21 cellular contexts compared by ENCODE assay signal in the genomic region with DNA sequence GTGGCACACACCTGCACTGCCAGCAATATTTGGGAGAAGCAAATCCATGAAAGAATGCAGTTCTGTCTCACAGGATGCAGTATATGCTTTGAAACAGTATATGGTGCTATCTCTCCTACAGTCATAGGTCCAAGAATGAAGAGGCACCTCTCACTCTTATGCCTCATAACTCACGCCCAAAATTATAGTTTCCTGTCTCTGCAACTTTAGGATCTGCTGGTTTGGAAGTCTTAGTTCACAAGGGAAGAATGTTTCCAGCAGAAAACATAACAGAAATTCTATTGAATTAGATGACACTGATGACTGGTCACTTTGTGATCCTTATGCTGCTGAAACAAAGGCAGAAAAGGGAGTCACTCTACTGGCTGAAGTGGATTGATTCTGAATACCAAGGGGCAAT. TPM values are rescaled to one million over a fixed set of nuclear protein-coding genes. Genes with fewer than 3 reads are reported as not detected.
DNase-seq lines count a peak whose midpoint lies in the region; ATAC-seq, FAIRE-seq and TF ChIP-seq lines count a peak whose summit lies in the region.
"Had no signal": no experiment of that assay in that cellular context is flagged by ENCODE, and none has a peak within 500 bp of the region (broad histone marks: within the 10 kb centered on the region; RNA-seq: fewer than 3 reads in every experiment).

No MANE protein-coding gene starts in this region.

- H3K9ac ChIP-seq in keratinocyte (ENCODE audit: control insufficient read depth, extremely low read depth, insufficient read depth, low read length) = no peak overlapping the region

- H4K20me1 ChIP-seq in keratinocyte (ENCODE audit: control insufficient read depth, extremely low read depth, insufficient read depth, low read length) = no peaks in the 10 kb centered on the region

- H3K4me3 ChIP-seq in RWPE2 (ENCODE audit: severe bottlenecking) = no peak overlapping the region
- H3K4me3 ChIP-seq in keratinocyte (ENCODE audit: control insufficient read depth in 2 of 3, extremely low read depth in 1 of 3, insufficient read depth in 2 of 3, low read depth in 1 of 3, low read length in 3 of 3) = no peak overlapping the region
- H3K4me3 ChIP-seq in ovary = no peak overlapping the region
- H3K4me3 ChIP-seq: GM12878, K562 had no signal

- H3K27me3 ChIP-seq in RWPE2 (ENCODE audit: insufficient read depth, poor library complexity, severe bottlenecking) (no peaks in the 10 kb centered on the region), keratinocyte (ENCODE audit: control insufficient read depth, extremely low read depth, insufficient read depth, low read length) (no peaks in the 10 kb centered on the region), ovary (no peaks in the 10 kb centered on the region)

- TF ChIP-seq POLR2A in ovary (IDR thresholded peaks at IDR 0.05) = no peak

- H3K9me1 ChIP-seq in keratinocyte (ENCODE audit: control insufficient read depth, extremely low read depth, insufficient read depth, low read length) = no peaks in the 10 kb centered on the region

- H2AFZ ChIP-seq in keratinocyte (ENCODE audit: control insufficient read depth, low read length) = no peak overlapping the region

- DNase-seq in ELR (ENCODE audit: low read depth) (peak; percentile 56), HTR-8/SVneo (ENCODE audit: insufficient read length, low spot score) (peak; percentile 6), RWPE2 (ENCODE audit: low spot score) (no peak), keratinocyte (ENCODE audit: low read depth, low spot score) (no peak), NCI-H1436 treated with DMSO at 0.1 percent for 48 hours (lab: John Stamatoyannopoulos, UW) (no peak), ovary (no peak), NCI-H1436 (lab: John Stamatoyannopoulos, UW) (no peak)
- DNase-seq: AML-193, DMS79, GDM1, NCI-H1105 treated with DMSO at 0.1 percent for 48 hours, NCI-H187, NCI-H2227 treated with DMSO at 0.1 percent for 48 hours, NCI-H524, Right ventricle myocardium superior had no signal

- H3K4me1 ChIP-seq in RWPE2 (ENCODE audit: insufficient read depth, poor library complexity, severe bottlenecking) (peaks cover 13% of the 10 kb centered on the region), keratinocyte (ENCODE audit: control insufficient read depth, extremely low read depth, insufficient read depth, low read length) (peaks cover 24% of the 10 kb centered on the region), ovary (ENCODE audit: insufficient read depth) (no peaks in the 10 kb centered on the region)

- H3K9me3 ChIP-seq in RWPE2 (ENCODE audit: severe bottlenecking) (no peaks in the 10 kb centered on the region), keratinocyte (ENCODE audit: control insufficient read depth, low read depth, low read length) (no peaks in the 10 kb centered on the region), ovary (no peaks in the 10 kb centered on the region)

- peak; percentile 4 for FAIRE-seq in HTR-8/SVneo (lab: Jason Lieb, UNC)
- peak; percentile 59 for FAIRE-seq in keratinocyte (lab: Jason Lieb, UNC)
- FAIRE-seq: GM12878, H54 had no signal

- H3K36me3 ChIP-seq in RWPE2 (ENCODE audit: low read depth) (no peaks in the 10 kb centered on the region), keratinocyte (ENCODE audit: control insufficient read depth in 2 of 2, extremely low read depth in 1 of 2, insufficient read depth in 2 of 2, low read length in 2 of 2) (no peaks in the 10 kb centered on the region), ovary (no peaks in the 10 kb centered on the region)

- TF ChIP-seq CTCF in RWPE2 (IDR thresholded peaks at IDR 0.05; ENCODE audit: poor library complexity, severe bottlenecking) (no peak), keratinocyte (optimal IDR thresholded peaks at IDR 0.05 in 1 of 3, IDR thresholded peaks at IDR 0.05 in 1 of 3, conservative IDR thresholded peaks at IDR 0.05 in 1 of 3; ENCODE audit: extremely low read depth in 1 of 3, insufficient read depth in 2 of 3, low read length in 3 of 3) (peak in 1 of 3 experiments; percentile 1), ovary (IDR thresholded peaks at IDR 0.05) (no peak)

- no peak for TF ChIP-seq EP300 in ovary (IDR thresholded peaks at IDR 0.05)

- dilution Hi-C loops in keratinocyte (cut with MboI; ENCODE audit: extremely low pct_ligation_motif_present, low sequenced_read_pairs) = no loop called here

- H3K4me2 ChIP-seq in keratinocyte (ENCODE audit: control insufficient read depth, extremely low read depth, insufficient read depth, low read depth, low read length) = peak overlapping the region; percentile 12

- intact Hi-C loops in ovary (cut with DNase I) = no loop called here

- no peaks in the 10 kb centered on the region for H3K79me2 ChIP-seq in keratinocyte (ENCODE audit: control insufficient read depth, insufficient read depth, low read length)

- H3K27ac ChIP-seq in RWPE2 (ENCODE audit: poor library complexity, severe bottlenecking) (peak overlapping the region; percentile 66), keratinocyte (ENCODE audit: control insufficient read depth, insufficient read depth, low read length) (no peak overlapping the region), ovary (no peak overlapping the region)
- H3K27ac ChIP-seq: C4-2B had no signal

- WGBS in ovary, 3 donors = 54 to 73% (median 57%) methylated on average over 1 of the region's 1 CpG

- ATAC-seq in RWPE2 (ENCODE audit: low read depth) (peak; percentile 66), GM18861 (IDR thresholded peaks at IDR 0.05; ENCODE audit: unreplicated experiment) (no peak)
- ATAC-seq: Panc1 had no signal

RNA-seq across cellular contexts. Expression of gene C10orf67, which starts 5.7 kb away (rescaled TPM):
- polyA plus RNA-seq in keratinocyte = 0.07 to 0.26 TPM (median 0.26 TPM) in 3 replicates
- 6.4 TPM for polyA plus RNA-seq in keratinocyte (2011; ENCODE audit: low read depth)
- 0.15 and 0.17 TPM in 2 replicates for polyA plus RNA-seq in keratinocyte (2011; cell fraction: cytosol; rRNA removed)
- 0.37 and 0.45 TPM in 2 replicates for polyA plus RNA-seq in keratinocyte (2011; cell fraction: nucleus; rRNA removed)
- 0.05 and 2.0 TPM in 2 replicates for polyA plus RNA-seq in keratinocyte (2012; ENCODE audit: low replicate concordance)
- polyA minus RNA-seq in keratinocyte = 0.35 to 0.43 TPM in 2 of 3 replicates, not detected in the other
- not detected for polyA minus RNA-seq in keratinocyte (2011; cell fraction: cytosol; rRNA and poly(A)+ RNA removed)
- 0.23 and 0.42 TPM in 2 replicates for polyA minus RNA-seq in keratinocyte (2011; cell fraction: nucleus; rRNA and poly(A)+ RNA removed)
- total RNA-seq in ovary = 1 to 10 TPM in 1 of 7 donors, under 1 TPM in 6; 0.13 to 1.0 (median 0.35) TPM
- under 1 TPM; 0.08 to 0.25 TPM for polyA plus RNA-seq in ovary
- total RNA-seq: K562 had no signal
- polyA plus RNA-seq: GM12878, K562 had no signal

Comparison
In these comparisons a context has a peak if more than half of its experiments do, and no peak if none do; other contexts are left out.
1. DNase-seq: peak in ELR (single experiment) and HTR-8/SVneo (single experiment); none in RWPE2 (single experiment), keratinocyte (single experiment), NCI-H1436 treated with DMSO at 0.1 percent for 48 hours (single experiment), ovary (0 of 5) and NCI-H1436 (single experiment).